Comparison of ENCODE assay signal across 22 cellular contexts in genomic region chr2:210546424-210547223, GRCh38. TPM values are rescaled to one million over a fixed set of nuclear protein-coding genes. Genes with fewer than 3 reads are reported as not detected.
DNase-seq lines count a peak whose midpoint lies in the region; ATAC-seq and TF ChIP-seq lines count a peak whose summit lies in the region.
"Had no signal": no experiment of that assay in that cellular context is flagged by ENCODE, and none has a peak within 500 bp of the region (broad histone marks: within the 10 kb centered on the region; RNA-seq: fewer than 3 reads in every experiment).

No MANE protein-coding gene starts in this region.

- no peaks in the 10 kb centered on the region for H3K27me3 ChIP-seq in duodenal mucosa (ENCODE audit: control insufficient read depth in 1 of 2, insufficient read depth in 2 of 2, low read length in 2 of 2)
- H3K27me3 ChIP-seq: BLaER1, vagina had no signal

- peak; percentile 79 for ATAC-seq in left lobe of liver
- no peak for ATAC-seq in activated T-cell treated with anti-CD3 and anti-CD28 coated beads, Interleukin-2, amount 50 U/mL, for 72 hours (replicated peaks in 1 of 2)
- ATAC-seq: activated CD8-positive, alpha-beta T cell treated with anti-CD3 and anti-CD28 coated beads, Interleukin-2, amount 10 ng/mL, durations not matched to agents 7 days and 5 days; activated T-cell treated with anti-CD3 and anti-CD28 coated beads, Interleukin-2, amount 50 U/mL, for 4 hours had no signal

- no peak overlapping the region for H3K4me3 Mint-ChIP-seq in activated T-cell treated with anti-CD3 and anti-CD28 coated beads, Interleukin-2, amount 50 U/mL, for 72 hours
- H3K4me3 Mint-ChIP-seq in HFFc6: no peak overlapping the region
- H3K4me3 Mint-ChIP-seq: activated CD8-positive, alpha-beta T cell treated with anti-CD3 and anti-CD28 coated beads, Interleukin-2, amount 10 ng/mL, durations not matched to agents 7 days and 5 days; activated naive CD4-positive, alpha-beta T cell treated with anti-CD3 and anti-CD28 coated beads for 36 hours; activated T-cell treated with anti-CD3 and anti-CD28 coated beads, Interleukin-2, amount 50 U/mL, for 4 hours; IgD-negative memory B cell; neural crest cell had no signal

- DNase-seq in NCI-H2171 treated with DMSO at 0.1 percent for 48 hours (lab: John Stamatoyannopoulos, UW) (peak; percentile 2), NCI-H2171 (lab: John Stamatoyannopoulos, UW) (no peak), left lobe of liver (ENCODE audit: low spot score) (peak; percentile 93), substantia nigra (lab: John Stamatoyannopoulos, UW) (peak in 31 of 49 donors; percentile 0 to 50 (median 23)), HFFc6 (no peak)
- no peak for DNase-seq in activated T-cell treated with anti-CD3 and anti-CD28 coated beads, Interleukin-2, amount 50 U/mL, for 72 hours
- DNase-seq in activated CD8-positive, alpha-beta memory T cell treated with anti-CD3 and anti-CD28 coated beads for 24 hours: no peak
- DNase-seq: activated CD4-positive, CD25-positive, alpha-beta regulatory T cell; activated CD8-positive, alpha-beta T cell treated with anti-CD3 and anti-CD28 coated beads, Interleukin-2, amount 10 ng/mL, durations not matched to agents 7 days and 5 days; activated naive CD4-positive, alpha-beta T cell treated with anti-CD3 and anti-CD28 coated beads for 36 hours; activated T-cell treated with anti-CD3 and anti-CD28 coated beads, Interleukin-2, amount 50 U/mL, for 4 hours; Caco-2; central memory CD4-positive, alpha-beta T cell; foreskin melanocyte; midbrain; NCI-H1694 treated with DMSO at 0.1 percent for 48 hours; stimulated activated CD4-positive, alpha-beta T cell treated with anti-CD3 and anti-CD28 coated beads, Interleukin-12 subunit alpha, Interleukin-12 subunit beta, amount 100 ng/mL, for 4 hours had no signal

- H3K27me3 Mint-ChIP-seq in activated T-cell treated with anti-CD3 and anti-CD28 coated beads, Interleukin-2, amount 50 U/mL, for 72 hours (ENCODE audit: low read depth): no peaks in the 10 kb centered on the region
- H3K27me3 Mint-ChIP-seq in HFFc6 (ENCODE audit: insufficient read depth): no peaks in the 10 kb centered on the region

- H3K27ac ChIP-seq in duodenal mucosa (ENCODE audit: low read depth, low read length): no peak overlapping the region
- no peak overlapping the region for H3K27ac ChIP-seq in substantia nigra (ENCODE audit: low read depth, low read length, poor library complexity, severe bottlenecking)
- H3K27ac ChIP-seq: BLaER1, vagina had no signal

- no peaks in the 10 kb centered on the region for H3K9me3 Mint-ChIP-seq in activated T-cell treated with anti-CD3 and anti-CD28 coated beads, Interleukin-2, amount 50 U/mL, for 72 hours
- H3K9me3 Mint-ChIP-seq in HFFc6: peaks cover 3% of the 10 kb centered on the region; the same call in 1 of the 2 replicates
- H3K9me3 Mint-ChIP-seq: activated naive CD4-positive, alpha-beta T cell treated with anti-CD3 and anti-CD28 coated beads for 36 hours; activated T-cell treated with anti-CD3 and anti-CD28 coated beads, Interleukin-2, amount 50 U/mL, for 4 hours; IgD-negative memory B cell; neural crest cell had no signal

- peaks cover 3 to 6% of the 10 kb centered on the region in 2 donors for H3K4me1 ChIP-seq in duodenal mucosa (ENCODE audit: control insufficient read depth in 1 of 2, insufficient read depth in 2 of 2, low read length in 2 of 2)
- H3K4me1 ChIP-seq: BLaER1, Caco-2, vagina had no signal

- H3K27ac Mint-ChIP-seq in activated T-cell treated with anti-CD3 and anti-CD28 coated beads, Interleukin-2, amount 50 U/mL, for 72 hours: no peak overlapping the region
- no peak overlapping the region for H3K27ac Mint-ChIP-seq in HFFc6
- H3K27ac Mint-ChIP-seq: activated CD8-positive, alpha-beta T cell treated with anti-CD3 and anti-CD28 coated beads, Interleukin-2, amount 10 ng/mL, durations not matched to agents 7 days and 5 days; activated naive CD4-positive, alpha-beta T cell treated with anti-CD3 and anti-CD28 coated beads for 36 hours; IgD-negative memory B cell had no signal

- H3K9me3 ChIP-seq in duodenal mucosa (ENCODE audit: control insufficient read depth in 1 of 2, low read length in 2 of 2): no peaks in the 10 kb centered on the region
- H3K9me3 ChIP-seq: BLaER1, Caco-2, vagina had no signal

- no peak for TF ChIP-seq CTCF in HFFc6 (IDR thresholded peaks at IDR 0.05)

- H3K36me3 Mint-ChIP-seq in activated T-cell treated with anti-CD3 and anti-CD28 coated beads, Interleukin-2, amount 50 U/mL, for 72 hours (ENCODE audit: insufficient read depth in 2 of 2): no peaks in the 10 kb centered on the region
- H3K36me3 Mint-ChIP-seq in HFFc6 (ENCODE audit: low read depth): no peaks in the 10 kb centered on the region
- H3K36me3 Mint-ChIP-seq: IgD-negative memory B cell had no signal

- H3K36me3 ChIP-seq in duodenal mucosa (ENCODE audit: control insufficient read depth in 1 of 2, insufficient read depth in 2 of 2, low read length in 2 of 2): no peaks in the 10 kb centered on the region
- H3K36me3 ChIP-seq: BLaER1, vagina had no signal

- peak overlapping the region; percentile 63 to 66 for H3K4me3 ChIP-seq in duodenal mucosa (ENCODE audit: low read depth in 1 of 2, low read length in 2 of 2)
- H3K4me3 ChIP-seq: BLaER1, vagina had no signal

- H3K4me1 Mint-ChIP-seq in activated T-cell treated with anti-CD3 and anti-CD28 coated beads, Interleukin-2, amount 50 U/mL, for 72 hours (ENCODE audit: low read depth): no peaks in the 10 kb centered on the region
- H3K4me1 Mint-ChIP-seq in HFFc6 (ENCODE audit: low read depth): no peaks in the 10 kb centered on the region
- H3K4me1 Mint-ChIP-seq: IgD-negative memory B cell had no signal

- H3K9ac ChIP-seq in duodenal mucosa (ENCODE audit: low read depth in 1 of 2, low read length in 2 of 2): peak overlapping the region; percentile 55 to 74
- H3K9ac ChIP-seq: BLaER1 had no signal

RNA-seq across cellular contexts. Expression of gene CPS1, which starts 9.8 kb away (rescaled TPM):
- total RNA-seq in left lobe of liver: 1,770 TPM
- total RNA-seq in activated T-cell treated with anti-CD3 and anti-CD28 coated beads, Interleukin-2, amount 50 U/mL, for 72 hours: 1 to 10 TPM; 3.3 to 4.1 TPM
- 1 to 10 TPM; 1.6 to 5.2 (median 3.1) TPM for total RNA-seq in HFFc6 (2021; fragmentation: NEBNext Ultra II Directional; extraction: Animal tissue kit (Norgen Biotek cat#: 25700))

Comparison
In these comparisons a context has a peak if more than half of its experiments do, and no peak if none do; other contexts are left out.
1. DNase-seq: peak in NCI-H2171 treated with DMSO at 0.1 percent for 48 hours (single experiment), left lobe of liver (single experiment) and substantia nigra (31 of 49); none in NCI-H2171 (single experiment), activated T-cell treated with anti-CD3 and anti-CD28 coated beads, Interleukin-2, amount 50 U/mL, for 72 hours (0 of 2), HFFc6 (single experiment) and activated CD8-positive, alpha-beta memory T cell treated with anti-CD3 and anti-CD28 coated beads for 24 hours (single experiment).
2. RNA of gene CPS1, which starts 9.8 kb away (total RNA-seq): 1,770 TPM in left lobe of liver (single experiment); 3.3 to 4.1 TPM in activated T-cell treated with anti-CD3 and anti-CD28 coated beads, Interleukin-2, amount 50 U/mL, for 72 hours and 1.6 to 5.2 TPM in HFFc6; every median in the first group is over 100 times any median in the second.